In the genomic region with DNA sequence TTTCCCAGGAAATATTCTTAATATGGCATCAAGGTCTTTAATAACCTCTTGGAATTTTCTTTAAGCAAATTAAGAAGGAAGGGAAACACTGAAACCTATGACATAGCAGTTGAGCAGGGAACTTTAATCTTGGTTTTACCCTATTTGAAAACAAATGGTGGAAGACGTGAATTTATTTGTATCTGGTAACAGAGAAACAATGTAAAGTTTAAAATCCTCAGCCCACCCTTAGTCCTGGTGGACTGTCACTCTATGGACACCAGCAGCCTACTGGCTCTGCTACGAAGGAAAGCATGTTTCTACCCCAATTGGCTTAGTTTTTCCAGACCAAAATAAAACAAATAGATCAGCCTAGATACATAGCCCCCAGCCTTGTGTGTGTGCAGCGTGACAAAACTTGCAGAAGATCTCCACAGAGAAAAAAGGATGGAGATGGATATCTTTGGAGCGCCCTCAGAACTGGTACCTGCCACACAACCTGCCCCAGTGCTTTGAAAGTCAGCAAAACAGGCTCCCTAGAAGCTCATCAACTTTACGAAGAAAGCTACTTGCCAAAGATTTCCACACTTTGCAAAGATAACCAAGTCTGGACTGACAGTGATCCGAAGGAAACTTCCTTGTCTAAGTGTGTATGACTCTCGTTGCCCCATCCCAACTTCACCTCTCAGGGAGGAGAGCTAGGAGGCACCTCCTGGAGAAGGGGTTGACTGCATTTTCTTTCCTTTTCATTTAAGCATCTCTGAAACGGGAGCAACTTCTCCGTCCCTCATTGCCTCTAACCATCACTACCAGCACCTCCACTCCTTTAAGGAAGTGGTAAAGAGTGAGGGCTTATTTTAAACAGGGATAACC, we compare ENCODE assay signal across 9 cellular contexts. TPM values are rescaled to one million over a fixed set of nuclear protein-coding genes. Genes with fewer than 3 reads are reported as not detected.
DNase-seq lines count a peak whose midpoint lies in the region; ATAC-seq, FAIRE-seq and TF ChIP-seq lines count a peak whose summit lies in the region.
"Had no signal": no experiment of that assay in that cellular context is flagged by ENCODE, and none has a peak within 500 bp of the region (broad histone marks: within the 10 kb centered on the region; RNA-seq: fewer than 3 reads in every experiment).

No MANE protein-coding gene starts in this region.

- peak overlapping the region; percentile 84 to 99 for H3K27ac ChIP-seq in lung (ENCODE audit: low read depth in 1 of 2, low read length in 1 of 2)
- peak overlapping the region; percentile 99 to 100 for H3K27ac ChIP-seq in testis

- TF ChIP-seq CTCF in lung (IDR thresholded peaks at IDR 0.05; ENCODE audit: control extremely low read depth, extremely low read depth) (no peak), testis (IDR thresholded peaks at IDR 0.05) (no peak)

- no peaks in the 10 kb centered on the region for H3K36me3 ChIP-seq in lung (ENCODE audit: control insufficient read depth in 2 of 2, insufficient read depth in 2 of 2, low read length in 2 of 2)
- H3K36me3 ChIP-seq in testis (ENCODE audit: low read depth, missing control alignments), result no peaks in the 10 kb centered on the region

- DNase-seq in SKM-1 treated with dmso at 0.1 percent for 144 hours (lab: John Stamatoyannopoulos, UW; ENCODE audit: unreplicated experiment) (peak; percentile 24), SKM-1 (lab: John Stamatoyannopoulos, UW; ENCODE audit: unreplicated experiment) (no peak), astrocyte of the hippocampus (ENCODE audit: low read depth, low spot score) (peak; percentile 34), lung (ENCODE audit: low spot score) (no peak), testis (no peak), H54 (ENCODE audit: insufficient read length, low spot score) (no peak)
- DNase-seq: NCI-H345 had no signal

- no peak for FAIRE-seq in H54 (lab: Jason Lieb, UNC)

- no peak overlapping the region for H3K4me3 ChIP-seq in lung
- no peak overlapping the region for H3K4me3 ChIP-seq in testis

- H3K9me3 ChIP-seq in lung (ENCODE audit: control insufficient read depth in 2 of 2, insufficient read depth in 1 of 2, low read length in 1 of 2) (no peaks in the 10 kb centered on the region), testis (no peaks in the 10 kb centered on the region)

- no peak for ATAC-seq in lung (ENCODE audit: insufficient read depth, low FRiP score)
- ATAC-seq in GM18505 (IDR thresholded peaks at IDR 0.05; ENCODE audit: unreplicated experiment), result no peak
- ATAC-seq in GM19351 (IDR thresholded peaks at IDR 0.05; ENCODE audit: unreplicated experiment), result no peak

- peaks cover 3 to 7% of the 10 kb centered on the region in 2 donors for H3K4me1 ChIP-seq in lung (ENCODE audit: control insufficient read depth in 2 of 2, insufficient read depth in 2 of 2, low read length in 2 of 2)
- H3K4me1 ChIP-seq in testis, result peaks cover 64% of the 10 kb centered on the region

- TF ChIP-seq POLR2A in testis (IDR thresholded peaks at IDR 0.05), result no peak
- no peak for TF ChIP-seq POLR2A in GM18505 (IDR thresholded peaks at IDR 0.05; ENCODE audit: borderline replicate concordance, extremely low read depth, insufficient read depth, insufficient read length)
- TF ChIP-seq POLR2A in H54 (IDR thresholded peaks at IDR 0.05; ENCODE audit: low read depth, low read length), result no peak

- H3K27me3 ChIP-seq in lung (ENCODE audit: control insufficient read depth, insufficient read depth) (no peaks in the 10 kb centered on the region), testis (no peaks in the 10 kb centered on the region)

- intact Hi-C loops in testis (cut with DNase I; ENCODE audit: low total_unique reads), result loop anchor here (10.0 kb wide), 1 partner anchor 78 kb away; no protein-coding TSS in a partner anchor

- 30 to 33% methylated on average over 9 of the region's 9 CpGs for WGBS in lung, 2 donors
- WGBS in testis, 2 donors, result 41 to 42% methylated on average over 9 of the region's 9 CpGs

RNA-seq across cellular contexts. Expression of a gene that starts 7.3 kb away (rescaled TPM):
- total RNA-seq in lung, result 100 to 1,000 TPM; 176 to 332 TPM
- 10 to 100 TPM; 27.0 to 77.6 TPM for polyA plus RNA-seq in lung
- 10 to 100 TPM; 87.8 to 96.4 TPM for total RNA-seq in testis
- polyA plus RNA-seq in testis (ENCODE audit: insufficient read depth, low read depth, low replicate concordance), result 38.7 TPM

Comparison
In these comparisons a context has a peak if more than half of its experiments do, and no peak if none do; other contexts are left out.
1. DNase-seq: peak in SKM-1 treated with dmso at 0.1 percent for 144 hours (single experiment) and astrocyte of the hippocampus (single experiment); none in SKM-1 (single experiment), lung (single experiment), testis (single experiment) and H54 (single experiment).